ENCODE assay signal across 35 cellular contexts in genomic region chr3:139189943-139190342, GRCh38.
"Had no signal": no experiment of that assay in that cellular context is flagged by ENCODE, and none has a peak within 500 bp of the region (broad histone marks: within the 10 kb centered on the region; RNA-seq: fewer than 3 reads in every experiment).

No MANE protein-coding gene starts in this region.

- H3K36me3 ChIP-seq: MG63 had no signal

- DNase-seq: Karpas-422, Kasumi-1, MG63, MM.1S, MV-4-11, NCI-H1048, NCI-H1092, NCI-H1092 treated with DMSO at 0.1 percent for 48 hours, NCI-H1105, NCI-H1105 treated with DMSO at 0.1 percent for 48 hours, NCI-H1417, NCI-H1417 treated with DMSO at 0.1 percent for 48 hours, NCI-H1436, NCI-H1436 treated with DMSO at 0.1 percent for 48 hours, NCI-H146, NCI-H1694, NCI-H1694 treated with DMSO at 0.1 percent for 48 hours, NCI-H187, NCI-H187 treated with DMSO at 0.1 percent for 48 hours, NCI-H1930, NCI-H2029, NCI-H2029 treated with DMSO at 0.1 percent for 48 hours, NCI-H2081, NCI-H2081 treated with DMSO at 0.1 percent for 48 hours, NCI-H2107, NCI-H2171, NCI-H2171 treated with DMSO at 0.1 percent for 48 hours, NCI-H2227 treated with DMSO at 0.1 percent for 48 hours, NCI-H226, NCI-H345, NCI-H446, NCI-H446 treated with DMSO at 0.1 percent for 48 hours, NCI-H510A, NCI-H510A treated with DMSO at 0.1 percent for 48 hours, NCI-H524 had no signal

- H3K4me3 ChIP-seq: MG63 had no signal

- H3K27me3 ChIP-seq: MG63 had no signal
